In the genomic region with DNA sequence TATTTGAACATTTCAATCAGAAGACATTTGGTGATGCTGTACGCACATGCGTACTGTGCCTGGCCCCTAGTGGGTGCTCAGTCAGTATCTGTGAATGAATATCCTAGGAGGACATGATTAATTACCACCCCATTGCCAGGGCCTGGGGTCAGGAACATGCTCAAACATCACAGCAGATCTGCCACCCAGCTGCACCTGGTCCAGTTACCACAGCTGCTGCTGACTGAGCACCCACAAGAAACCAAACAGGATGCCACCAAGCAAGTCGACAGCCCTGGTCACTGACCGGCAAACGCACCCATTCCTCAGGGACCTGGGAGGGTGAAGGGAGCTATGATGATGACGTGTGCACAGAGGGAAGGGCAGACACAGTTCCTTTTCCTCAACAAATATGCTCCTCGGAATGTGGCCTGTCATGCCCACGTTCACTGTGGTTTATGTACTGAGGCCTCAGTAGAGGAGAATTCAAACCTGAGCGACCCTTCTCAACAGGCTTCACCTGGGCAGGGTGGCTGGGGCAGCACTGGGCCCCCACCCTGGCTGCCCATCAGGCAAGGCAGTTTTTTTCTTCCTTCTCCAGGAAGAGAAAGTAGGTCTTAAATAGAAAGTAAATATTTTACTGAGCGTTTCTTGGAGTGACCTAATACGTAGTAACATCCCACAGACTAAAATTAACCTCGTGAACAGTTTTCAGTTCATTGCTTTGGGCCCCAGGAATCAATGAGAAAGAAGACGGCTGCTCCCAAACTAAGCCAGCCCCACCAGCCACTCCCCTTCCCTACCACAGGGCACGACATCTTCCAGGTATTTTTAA, we compare ENCODE assay signal across 9 cellular contexts. TPM values are rescaled to one million over a fixed set of nuclear protein-coding genes. Genes with fewer than 3 reads are reported as not detected.
A peak's percentile ranks its signal among the peaks of the same experiment; 100 is the strongest.
DNase-seq lines count a peak whose midpoint lies in the region; ATAC-seq, FAIRE-seq and TF ChIP-seq lines count a peak whose summit lies in the region.
"Had no signal": no experiment of that assay in that cellular context is flagged by ENCODE, and none has a peak within 500 bp of the region (broad histone marks: within the 10 kb centered on the region; RNA-seq: fewer than 3 reads in every experiment).

No MANE protein-coding gene starts in this region.

- peaks cover 89% of the 10 kb centered on the region for H3K4me1 Mint-ChIP-seq in WTC11

- dilution Hi-C loops in keratinocyte (cut with MboI; ENCODE audit: extremely low pct_ligation_motif_present, low sequenced_read_pairs): no loop called here

- CTCF ChIA-PET in WTC11 (lab: Charles Lee): interaction anchor here (0.8 to 1.7 kb wide), 2 partner anchors 15 to 99 kb away, joined by 3 to 5 read pairs; no protein-coding TSS in a partner anchor

- no peaks in the 10 kb centered on the region for H3K9me3 ChIP-seq in GM23248 (ENCODE audit: low read depth)
- H3K9me3 ChIP-seq in keratinocyte (ENCODE audit: control insufficient read depth, low read depth, low read length): no peaks in the 10 kb centered on the region
- H3K9me3 ChIP-seq in stomach smooth muscle (ENCODE audit: control insufficient read depth in 2 of 2, low read length in 2 of 2): no peaks in the 10 kb centered on the region

- H3K4me1 ChIP-seq in GM23248 (ENCODE audit: insufficient read depth): peaks cover 26% of the 10 kb centered on the region
- H3K4me1 ChIP-seq in keratinocyte (ENCODE audit: control insufficient read depth, extremely low read depth, insufficient read depth, low read length): peaks cover 62% of the 10 kb centered on the region
- H3K4me1 ChIP-seq in stomach smooth muscle (ENCODE audit: control insufficient read depth, insufficient read depth, low read length): peaks cover 87% of the 10 kb centered on the region

- no peaks in the 10 kb centered on the region for H3K9me3 Mint-ChIP-seq in WTC11
- H3K9me3 Mint-ChIP-seq: activated naive CD4-positive, alpha-beta T cell treated with anti-CD3 and anti-CD28 coated beads, Interleukin-2, amount 50 U/mL, for 72 hours had no signal

- H3K4me3 ChIP-seq in GM23248 (no peak overlapping the region), keratinocyte (ENCODE audit: control insufficient read depth in 2 of 3, extremely low read depth in 1 of 3, insufficient read depth in 2 of 3, low read depth in 1 of 3, low read length in 3 of 3) (peak overlapping the region in 2 of 3 experiments; percentile 33 to 40), stomach smooth muscle (ENCODE audit: low read length in 2 of 2) (peak overlapping the region; percentile 38 to 62)

- H3K36me3 ChIP-seq in GM23248 (ENCODE audit: low read depth) (no peaks in the 10 kb centered on the region; the same call in 1 of the 2 replicates), keratinocyte (ENCODE audit: control insufficient read depth in 2 of 2, extremely low read depth in 1 of 2, insufficient read depth in 2 of 2, low read length in 2 of 2) (peaks cover 9 to 15% of the 10 kb centered on the region in 2 experiments), stomach smooth muscle (ENCODE audit: control insufficient read depth in 2 of 2, insufficient read depth in 2 of 2, low read length in 2 of 2) (peaks cover 0 to 7% of the 10 kb centered on the region in 2 donors)

- H3K27ac ChIP-seq in GM23248 (no peak overlapping the region; the same call in 1 of the 2 replicates), keratinocyte (ENCODE audit: control insufficient read depth, insufficient read depth, low read length) (peak overlapping the region; percentile 94), stomach smooth muscle (ENCODE audit: low read length) (peak overlapping the region; percentile 82)

- no peak overlapping the region for H3K4me2 ChIP-seq in GM23248 (ENCODE audit: unreplicated experiment)
- peak overlapping the region; percentile 71 for H3K4me2 ChIP-seq in keratinocyte (ENCODE audit: control insufficient read depth, extremely low read depth, insufficient read depth, low read depth, low read length)

- no peaks in the 10 kb centered on the region for H3K27me3 Mint-ChIP-seq in WTC11 (ENCODE audit: low read depth)

- TF ChIP-seq CTCF in WTC11 (IDR thresholded peaks at IDR 0.05): no peak
- TF ChIP-seq CTCF in keratinocyte (optimal IDR thresholded peaks at IDR 0.05 in 1 of 3, IDR thresholded peaks at IDR 0.05 in 1 of 3, conservative IDR thresholded peaks at IDR 0.05 in 1 of 3; ENCODE audit: extremely low read depth in 1 of 3, insufficient read depth in 2 of 3, low read length in 3 of 3): peak; percentile 16 to 36 (median 17)

- H3K27me3 ChIP-seq in GM23248 (replicated peaks; ENCODE audit: insufficient read depth) (no peaks in the 10 kb centered on the region), keratinocyte (ENCODE audit: control insufficient read depth, extremely low read depth, insufficient read depth, low read length) (no peaks in the 10 kb centered on the region), stomach smooth muscle (ENCODE audit: control insufficient read depth in 1 of 2, insufficient read depth in 2 of 2, low read length in 2 of 2) (no peaks in the 10 kb centered on the region)

- POLR2A ChIA-PET in WTC11 (lab: Charles Lee): no interaction called here

- H4K20me1 ChIP-seq in GM23248 (ENCODE audit: insufficient read depth): peaks cover 3% of the 10 kb centered on the region; the same call in 1 of the 2 replicates
- peaks cover 28% of the 10 kb centered on the region for H4K20me1 ChIP-seq in keratinocyte (ENCODE audit: control insufficient read depth, extremely low read depth, insufficient read depth, low read length)

- H3K9ac ChIP-seq in GM23248: 0 out of 2 replicates have a peak overlapping the region, but pooled peaks have one; percentile 12
- H3K9ac ChIP-seq in keratinocyte (ENCODE audit: control insufficient read depth, extremely low read depth, insufficient read depth, low read length): peak overlapping the region; percentile 79
- H3K9ac ChIP-seq in stomach smooth muscle (ENCODE audit: low read length in 2 of 2): peak overlapping the region; percentile 51 to 56

- WGBS in GM23248 (ENCODE audit: low coverage in 1 of 2, low lambda C conversion rate in 2 of 2, missing lambda C conversion rate in 2 of 2), 2 experiments: 83% methylated on average over 14 of the region's 14 CpGs

- no peak overlapping the region for H3K4me3 Mint-ChIP-seq in WTC11

- H2AFZ ChIP-seq in GM23248 (no peak overlapping the region), keratinocyte (ENCODE audit: control insufficient read depth, low read length) (no peak overlapping the region)

- H3K9me2 ChIP-seq in GM23248 (ENCODE audit: insufficient read depth): no peaks in the 10 kb centered on the region

- ATAC-seq in WTC11 (no peak), HG03280 (IDR thresholded peaks at IDR 0.05; ENCODE audit: unreplicated experiment) (no peak)
- ATAC-seq: activated naive CD4-positive, alpha-beta T cell treated with anti-CD3 and anti-CD28 coated beads, Interleukin-2, amount 50 U/mL, for 72 hours had no signal

- peaks cover 100% of the 10 kb centered on the region for H3K79me2 ChIP-seq in GM23248 (ENCODE audit: insufficient read depth)
- peaks cover 93% of the 10 kb centered on the region for H3K79me2 ChIP-seq in keratinocyte (ENCODE audit: control insufficient read depth, insufficient read depth, low read length)

- H3K36me3 Mint-ChIP-seq in WTC11: peaks cover 26% of the 10 kb centered on the region

- peak; percentile 98 for FAIRE-seq in keratinocyte (lab: Jason Lieb, UNC)

- in situ Hi-C loops in GM23248 (cut with MboI): no loop called here

- DNase-seq in GM23248 (peak; percentile 35), WTC11 (ENCODE audit: low spot score) (no peak), keratinocyte (ENCODE audit: low read depth, low spot score) (peak; percentile 94), NCI-H2227 (lab: John Stamatoyannopoulos, UW; ENCODE audit: unreplicated experiment) (no peak), NCI-H2107 treated with DMSO at 0.1 percent for 48 hours (lab: John Stamatoyannopoulos, UW; ENCODE audit: unreplicated experiment) (no peak)
- DNase-seq in stimulated activated CD4-positive, alpha-beta T cell treated with anti-CD3 and anti-CD28 coated beads, Interleukin-2, amount 100 ng/mL, for 24 hours: no peak

- H3K27ac Mint-ChIP-seq in WTC11: peak overlapping the region; percentile 98
- H3K27ac Mint-ChIP-seq: activated naive CD4-positive, alpha-beta T cell treated with anti-CD3 and anti-CD28 coated beads, Interleukin-2, amount 50 U/mL, for 72 hours had no signal

- H3K9me1 ChIP-seq in keratinocyte (ENCODE audit: control insufficient read depth, extremely low read depth, insufficient read depth, low read length): peaks cover 6% of the 10 kb centered on the region

- peaks cover 7% of the 10 kb centered on the region for H3F3A ChIP-seq in GM23248 (ENCODE audit: insufficient read depth)

TF ChIP-seq in WTC11, 78 proteins besides CTCF, POLR2A, EP300 and RAD21:
- TF ChIP-seq PRRX2 (CRISPR knock-in tag; IDR thresholded peaks at IDR 0.05) (no peak), JUN (CRISPR knock-in tag; IDR thresholded peaks at IDR 0.05) (0 out of 2 replicates have a peak, but pooled peaks have one; percentile 33)
TF ChIP-seq in WTC11: peak in this region for 1.

RNA-seq across cellular contexts. Expression of a gene that starts 13.4 kb away (rescaled TPM):
- 59.3 and 65.5 TPM in 2 replicates for total RNA-seq in GM23248 (2014; rRNA removed; shearing (Covaris generic))
- polyA plus RNA-seq in GM23248 (2016; fragmentation: Nextera tagmentation; extraction: Ambion mirVana) (52.0 and 54.5 TPM in 2 replicates), keratinocyte (64.4 to 116 TPM (median 76.0 TPM) in 3 replicates)
- 175 to 191 TPM (median 181 TPM) in 3 replicates for total RNA-seq in WTC11 (2021)
- 23.8 TPM for polyA plus RNA-seq in keratinocyte (2011; ENCODE audit: low read depth)
- 65.8 and 80.6 TPM in 2 replicates for polyA plus RNA-seq in keratinocyte (2011; cell fraction: cytosol; rRNA removed)
- 92.7 and 95.9 TPM in 2 replicates for polyA plus RNA-seq in keratinocyte (2011; cell fraction: nucleus; rRNA removed)
- 37.8 and 86.0 TPM in 2 replicates for polyA plus RNA-seq in keratinocyte (2012; ENCODE audit: low replicate concordance)
- polyA minus RNA-seq in keratinocyte: 78.7 to 223 TPM (median 113 TPM) in 3 replicates
- 139 TPM for polyA minus RNA-seq in keratinocyte (2011; cell fraction: cytosol; rRNA and poly(A)+ RNA removed)
- 72.5 and 86.6 TPM in 2 replicates for polyA minus RNA-seq in keratinocyte (2011; cell fraction: nucleus; rRNA and poly(A)+ RNA removed)

Comparison
In these comparisons a context has a peak if more than half of its experiments do, and no peak if none do; other contexts are left out.
1. DNase-seq: peak in GM23248 (single experiment) and keratinocyte (single experiment); none in WTC11 (single experiment), NCI-H2227 (single experiment), NCI-H2107 treated with DMSO at 0.1 percent for 48 hours (single experiment) and stimulated activated CD4-positive, alpha-beta T cell treated with anti-CD3 and anti-CD28 coated beads, Interleukin-2, amount 100 ng/mL, for 24 hours (0 of 2).
2. H3K9ac ChIP-seq: peak in every context shown above with its lines; median percentile 79 in keratinocyte; 54 in stomach smooth muscle; 12 in GM23248.